ENCODE assay signal across 9 cellular contexts in the genomic region with DNA sequence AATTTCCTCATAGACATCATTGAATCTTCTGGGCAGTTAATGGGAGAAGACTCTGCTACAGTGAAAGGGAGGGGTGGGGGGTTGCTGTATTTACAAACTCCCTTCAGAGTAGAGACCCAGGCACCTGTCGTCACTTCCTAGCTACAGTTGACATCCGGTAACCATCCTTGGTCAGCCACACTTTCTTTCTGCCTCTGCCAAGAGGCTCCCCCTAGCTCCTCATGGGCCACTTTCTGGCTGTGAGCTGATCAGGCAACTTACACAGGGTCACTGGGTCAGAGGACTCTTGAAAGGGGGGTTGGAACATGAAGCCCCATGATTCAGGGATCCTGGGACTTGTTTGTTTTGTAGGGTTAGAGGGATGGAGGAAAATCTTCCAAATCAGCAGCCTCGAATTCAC. TPM values are rescaled to one million over a fixed set of nuclear protein-coding genes. Genes with fewer than 3 reads are reported as not detected.
DNase-seq lines count a peak whose midpoint lies in the region; ATAC-seq and TF ChIP-seq lines count a peak whose summit lies in the region.
"Had no signal": no experiment of that assay in that cellular context is flagged by ENCODE, and none has a peak within 500 bp of the region (broad histone marks: within the 10 kb centered on the region; RNA-seq: fewer than 3 reads in every experiment).

No MANE protein-coding gene starts in this region.

- peak; percentile 8 for DNase-seq in activated CD4-positive, CD25-positive, alpha-beta regulatory T cell treated with anti-CD3 and anti-CD28 coated beads, Interleukin-2, amount 50 U/mL, for 16 hours (ENCODE audit: low read depth, low spot score)
- DNase-seq in activated CD4-positive, alpha-beta T cell treated with anti-CD3 and anti-CD28 coated beads for 4 hours, result peak; percentile 28 to 35
- DNase-seq in epithelial cell of prostate (ENCODE audit: low read depth, low spot score), result no peak
- DNase-seq in stimulated activated CD4-positive, alpha-beta T cell treated with anti-CD3 and anti-CD28 coated beads, Interleukin-12 subunit alpha, Interleukin-12 subunit beta, amount 100 ng/mL, for 48 hours (ENCODE audit: low read depth in 2 of 3, low spot score in 1 of 3), result peak in 2 of 3 donors; percentile 15 to 31
- no peak for DNase-seq in NCI-H1436 treated with DMSO at 0.1 percent for 48 hours (lab: John Stamatoyannopoulos, UW)
- no peak for DNase-seq in ovary
- no peak for DNase-seq in inferior parietal cortex (ENCODE audit: extremely low spot score)

- peaks cover 10% of the 10 kb centered on the region for H3K4me1 ChIP-seq in ovary (ENCODE audit: insufficient read depth)

- H3K9me3 ChIP-seq in ovary, result no peaks in the 10 kb centered on the region

- H3K4me3 ChIP-seq in ovary, result no peak overlapping the region

- intact Hi-C loops in ovary (cut with DNase I), result no loop called here

- TF ChIP-seq CTCF in ovary (IDR thresholded peaks at IDR 0.05), result no peak

- no peaks in the 10 kb centered on the region for H3K27me3 ChIP-seq in ovary

- WGBS in ovary, 3 donors, result 76 to 84% (median 84%) methylated on average over 3 of the region's 3 CpGs

- no peak for TF ChIP-seq POLR2A in ovary (IDR thresholded peaks at IDR 0.05)

- no peak for ATAC-seq in activated CD4-positive, CD25-positive, alpha-beta regulatory T cell treated with anti-CD3 and anti-CD28 coated beads, Interleukin-2, amount 50 U/mL, for 24 hours

- TF ChIP-seq EP300 in ovary (IDR thresholded peaks at IDR 0.05), result no peak

- H3K27ac ChIP-seq in epithelial cell of prostate (peak overlapping the region; percentile 85), ovary (no peak overlapping the region)

- no peaks in the 10 kb centered on the region for H3K36me3 ChIP-seq in ovary

RNA-seq across cellular contexts. Expression of gene TECPR1, which starts 1.2 kb away (rescaled TPM):
- 10 to 100 TPM in 6 of 7 donors, 1 to 10 TPM in 1; 5.5 to 28.1 (median 21.5) TPM for total RNA-seq in ovary
- 1 to 10 TPM; 4.2 to 8.6 TPM for polyA plus RNA-seq in ovary

RNA-seq across cellular contexts. Expression of gene BRI3, which starts 30.7 kb away (rescaled TPM):
- 100 to 1,000 TPM in 5 of 7 donors, 10 to 100 TPM in 2; 19.9 to 161 (median 133) TPM for total RNA-seq in ovary
- polyA plus RNA-seq in ovary, result 100 to 1,000 TPM; 101 to 149 TPM

RNA-seq across cellular contexts. Expression of gene BHLHA15, which starts 39.5 kb away (rescaled TPM):
- under 1 TPM in 2 of 7 donors, not detected in 5; 0.34 to 0.54 TPM for total RNA-seq in ovary
- polyA plus RNA-seq in ovary, result not detected
- total RNA-seq: Daoy had no signal

Comparison
In these comparisons a context has a peak if more than half of its experiments do, and no peak if none do; other contexts are left out.
1. DNase-seq: peak in activated CD4-positive, CD25-positive, alpha-beta regulatory T cell treated with anti-CD3 and anti-CD28 coated beads, Interleukin-2, amount 50 U/mL, for 16 hours (single experiment), activated CD4-positive, alpha-beta T cell treated with anti-CD3 and anti-CD28 coated beads for 4 hours (2 of 2) and stimulated activated CD4-positive, alpha-beta T cell treated with anti-CD3 and anti-CD28 coated beads, Interleukin-12 subunit alpha, Interleukin-12 subunit beta, amount 100 ng/mL, for 48 hours (2 of 3); none in epithelial cell of prostate (single experiment), NCI-H1436 treated with DMSO at 0.1 percent for 48 hours (single experiment), ovary (0 of 5) and inferior parietal cortex (single experiment).